Comparison of ENCODE assay signal across 28 cellular contexts in the genomic region with DNA sequence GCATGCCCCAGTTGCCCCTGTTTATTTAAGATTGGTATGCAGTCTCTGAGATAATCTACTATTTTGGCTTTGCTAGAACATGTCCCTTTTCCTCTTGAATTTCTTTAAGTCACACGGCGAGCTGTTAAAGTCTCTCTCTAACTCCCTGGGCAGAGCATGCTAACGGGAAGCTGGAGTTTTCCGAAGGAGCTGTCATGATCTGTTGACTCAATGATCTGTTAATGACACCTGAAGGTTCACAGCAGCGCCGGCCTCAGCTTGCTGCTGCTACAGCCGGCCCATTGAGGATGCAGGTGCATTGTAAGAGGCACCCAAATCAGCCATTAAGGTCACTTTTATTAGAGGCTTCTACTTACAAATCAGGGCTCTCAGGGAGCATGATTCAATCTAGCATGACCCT.
DNase-seq lines count a peak whose midpoint lies in the region; ATAC-seq and TF ChIP-seq lines count a peak whose summit lies in the region.
"Had no signal": no experiment of that assay in that cellular context is flagged by ENCODE, and none has a peak within 500 bp of the region (broad histone marks: within the 10 kb centered on the region; RNA-seq: fewer than 3 reads in every experiment).

No MANE protein-coding gene starts in this region.

- no peaks in the 10 kb centered on the region for H3K27me3 Mint-ChIP-seq in WTC11 (ENCODE audit: low read depth)
- no peaks in the 10 kb centered on the region for H3K27me3 Mint-ChIP-seq in activated T-helper 1 cell treated with anti-CD3 and anti-CD28 coated beads, Interleukin-12 subunit alpha, Interleukin-12 subunit beta, Interleukin-2, Interleukin-4 antibody, amounts not matched to agents 30 ng/mL and 10 ng/mL and 1 ng/mL, durations not matched to agents 14 hours and 24 hours and 36 hours (ENCODE audit: insufficient read depth)
- H3K27me3 Mint-ChIP-seq: CD8-positive, alpha-beta memory T cell had no signal

- no peaks in the 10 kb centered on the region for H3K4me1 ChIP-seq in prostate gland (replicated peaks)
- H3K4me1 ChIP-seq: BE2C, HAP-1 had no signal

- peaks cover 22% of the 10 kb centered on the region for H3K4me1 Mint-ChIP-seq in WTC11
- no peaks in the 10 kb centered on the region for H3K4me1 Mint-ChIP-seq in activated T-helper 1 cell treated with anti-CD3 and anti-CD28 coated beads, Interleukin-12 subunit alpha, Interleukin-12 subunit beta, Interleukin-2, Interleukin-4 antibody, amounts not matched to agents 30 ng/mL and 10 ng/mL and 1 ng/mL, durations not matched to agents 14 hours and 24 hours and 36 hours (ENCODE audit: low read depth)
- H3K4me1 Mint-ChIP-seq: CD14-positive monocyte; CD8-positive, alpha-beta memory T cell had no signal

- POLR2A ChIA-PET in WTC11 (lab: Charles Lee), result no interaction called here

- no peak for TF ChIP-seq POLR2A in prostate gland (IDR thresholded peaks at IDR 0.05)

- ATAC-seq in WTC11, result peak; percentile 73
- ATAC-seq in HG02763 (IDR thresholded peaks at IDR 0.05; ENCODE audit: unreplicated experiment), result no peak
- ATAC-seq: Panc1 had no signal

- peaks cover 13% of the 10 kb centered on the region for H3K9me3 Mint-ChIP-seq in WTC11
- no peaks in the 10 kb centered on the region for H3K9me3 Mint-ChIP-seq in activated T-helper 1 cell treated with anti-CD3 and anti-CD28 coated beads, Interleukin-12 subunit alpha, Interleukin-12 subunit beta, Interleukin-2, Interleukin-4 antibody, amounts not matched to agents 30 ng/mL and 10 ng/mL and 1 ng/mL, durations not matched to agents 14 hours and 24 hours and 36 hours

- no peaks in the 10 kb centered on the region for H3K27me3 ChIP-seq in prostate gland (replicated peaks; ENCODE audit: insufficient read depth)
- H3K27me3 ChIP-seq: BE2C had no signal

- no peak overlapping the region for H3K27ac ChIP-seq in prostate gland
- H3K27ac ChIP-seq: 22Rv1, RWPE1, SK-N-MC had no signal

- H3K36me3 Mint-ChIP-seq in WTC11, result no peaks in the 10 kb centered on the region
- H3K36me3 Mint-ChIP-seq in activated T-helper 1 cell treated with anti-CD3 and anti-CD28 coated beads, Interleukin-12 subunit alpha, Interleukin-12 subunit beta, Interleukin-2, Interleukin-4 antibody, amounts not matched to agents 30 ng/mL and 10 ng/mL and 1 ng/mL, durations not matched to agents 14 hours and 24 hours and 36 hours (ENCODE audit: low read depth), result no peaks in the 10 kb centered on the region
- H3K36me3 Mint-ChIP-seq: CD14-positive monocyte; CD8-positive, alpha-beta memory T cell had no signal

- WGBS in prostate gland, result 26% methylated on average over 7 of the region's 7 CpGs

- no peak overlapping the region for H3K4me3 ChIP-seq in prostate gland
- H3K4me3 ChIP-seq: HAP-1, SK-N-MC had no signal

- H3K4me3 Mint-ChIP-seq in WTC11, result no peak overlapping the region
- no peak overlapping the region for H3K4me3 Mint-ChIP-seq in activated T-helper 1 cell treated with anti-CD3 and anti-CD28 coated beads, Interleukin-12 subunit alpha, Interleukin-12 subunit beta, Interleukin-2, Interleukin-4 antibody, amounts not matched to agents 30 ng/mL and 10 ng/mL and 1 ng/mL, durations not matched to agents 14 hours and 24 hours and 36 hours
- H3K4me3 Mint-ChIP-seq: CD14-positive monocyte; CD8-positive, alpha-beta memory T cell; HFFc6 had no signal

- CTCF ChIA-PET in WTC11 (lab: Charles Lee), result no interaction called here

- intact Hi-C loops in activated T-helper 1 cell treated with anti-CD3 and anti-CD28 coated beads, Interleukin-12 subunit alpha, Interleukin-12 subunit beta, Interleukin-2, Interleukin-4 antibody, amounts not matched to agents 30 ng/mL and 10 ng/mL and 1 ng/mL, durations not matched to agents 14 hours and 24 hours and 36 hours (cut with micrococcal nuclease), result no loop called here
- intact Hi-C loops in prostate gland (cut with DNase I), result no loop called here

- no peaks in the 10 kb centered on the region for H3K9me3 ChIP-seq in prostate gland
- H3K9me3 ChIP-seq: BE2C, HAP-1 had no signal

- DNase-seq in NCI-H1417 (lab: John Stamatoyannopoulos, UW) (peak in 2 of 3 experiments; percentile 18 to 69), NCI-H1417 treated with DMSO at 0.1 percent for 48 hours (lab: John Stamatoyannopoulos, UW) (no peak), WTC11 (ENCODE audit: low spot score) (peak; percentile 14), iPS DF 19.7 (ENCODE audit: low read depth, low spot score) (peak; percentile 5), prostate gland (ENCODE audit: low spot score) (no peak)
- no peak for DNase-seq in activated T-helper 1 cell treated with anti-CD3 and anti-CD28 coated beads, Interleukin-12 subunit alpha, Interleukin-12 subunit beta, Interleukin-2, Interleukin-4 antibody, amounts not matched to agents 30 ng/mL and 10 ng/mL and 1 ng/mL, durations not matched to agents 14 hours and 24 hours and 36 hours (ENCODE audit: low spot score)
- DNase-seq: ACHN; BE2C; CD8-positive, alpha-beta memory T cell; DMS 273 treated with DMSO at 0.1 percent for 48 hours; DMS79; EL; GF-D8; HFFc6; KBM-7; MV-4-11; NCI-H1105; NCI-H2029; NCI-H446 treated with DMSO at 0.1 percent for 48 hours; NCI-H526; SHP77 had no signal

- no peaks in the 10 kb centered on the region for H3K36me3 ChIP-seq in prostate gland
- H3K36me3 ChIP-seq: BE2C, HAP-1 had no signal

- no peak for TF ChIP-seq CTCF in WTC11 (IDR thresholded peaks at IDR 0.05)
- TF ChIP-seq CTCF in prostate gland (IDR thresholded peaks at IDR 0.05), result no peak

- H3K27ac Mint-ChIP-seq in WTC11, result 0 out of 2 replicates have a peak overlapping the region, but pooled peaks have one; percentile 7
- no peak overlapping the region for H3K27ac Mint-ChIP-seq in activated T-helper 1 cell treated with anti-CD3 and anti-CD28 coated beads, Interleukin-12 subunit alpha, Interleukin-12 subunit beta, Interleukin-2, Interleukin-4 antibody, amounts not matched to agents 30 ng/mL and 10 ng/mL and 1 ng/mL, durations not matched to agents 14 hours and 24 hours and 36 hours
- H3K27ac Mint-ChIP-seq: CD14-positive monocyte; CD8-positive, alpha-beta memory T cell; HFFc6 had no signal

TF ChIP-seq in WTC11, 78 proteins besides CTCF, POLR2A, EP300 and RAD21 (continues in another document):
- TF ChIP-seq, protein P1, sequence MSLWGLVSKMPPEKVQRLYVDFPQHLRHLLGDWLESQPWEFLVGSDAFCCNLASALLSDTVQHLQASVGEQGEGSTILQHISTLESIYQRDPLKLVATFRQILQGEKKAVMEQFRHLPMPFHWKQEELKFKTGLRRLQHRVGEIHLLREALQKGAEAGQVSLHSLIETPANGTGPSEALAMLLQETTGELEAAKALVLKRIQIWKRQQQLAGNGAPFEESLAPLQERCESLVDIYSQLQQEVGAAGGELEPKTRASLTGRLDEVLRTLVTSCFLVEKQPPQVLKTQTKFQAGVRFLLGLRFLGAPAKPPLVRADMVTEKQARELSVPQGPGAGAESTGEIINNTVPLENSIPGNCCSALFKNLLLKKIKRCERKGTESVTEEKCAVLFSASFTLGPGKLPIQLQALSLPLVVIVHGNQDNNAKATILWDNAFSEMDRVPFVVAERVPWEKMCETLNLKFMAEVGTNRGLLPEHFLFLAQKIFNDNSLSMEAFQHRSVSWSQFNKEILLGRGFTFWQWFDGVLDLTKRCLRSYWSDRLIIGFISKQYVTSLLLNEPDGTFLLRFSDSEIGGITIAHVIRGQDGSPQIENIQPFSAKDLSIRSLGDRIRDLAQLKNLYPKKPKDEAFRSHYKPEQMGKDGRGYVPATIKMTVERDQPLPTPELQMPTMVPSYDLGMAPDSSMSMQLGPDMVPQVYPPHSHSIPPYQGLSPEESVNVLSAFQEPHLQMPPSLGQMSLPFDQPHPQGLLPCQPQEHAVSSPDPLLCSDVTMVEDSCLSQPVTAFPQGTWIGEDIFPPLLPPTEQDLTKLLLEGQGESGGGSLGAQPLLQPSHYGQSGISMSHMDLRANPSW (CRISPR knock-in tag; conservative IDR thresholded peaks at IDR 0.05; ENCODE audit: low read depth), result no peak
- TF ChIP-seq HMGA2 (CRISPR knock-in tag; IDR thresholded peaks at IDR 0.05), result no peak
- TF ChIP-seq, protein P2, sequence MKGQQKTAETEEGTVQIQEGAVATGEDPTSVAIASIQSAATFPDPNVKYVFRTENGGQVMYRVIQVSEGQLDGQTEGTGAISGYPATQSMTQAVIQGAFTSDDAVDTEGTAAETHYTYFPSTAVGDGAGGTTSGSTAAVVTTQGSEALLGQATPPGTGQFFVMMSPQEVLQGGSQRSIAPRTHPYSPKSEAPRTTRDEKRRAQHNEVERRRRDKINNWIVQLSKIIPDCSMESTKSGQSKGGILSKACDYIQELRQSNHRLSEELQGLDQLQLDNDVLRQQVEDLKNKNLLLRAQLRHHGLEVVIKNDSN (CRISPR knock-in tag; IDR thresholded peaks at IDR 0.05), result no peak
- TF ChIP-seq, protein P3, sequence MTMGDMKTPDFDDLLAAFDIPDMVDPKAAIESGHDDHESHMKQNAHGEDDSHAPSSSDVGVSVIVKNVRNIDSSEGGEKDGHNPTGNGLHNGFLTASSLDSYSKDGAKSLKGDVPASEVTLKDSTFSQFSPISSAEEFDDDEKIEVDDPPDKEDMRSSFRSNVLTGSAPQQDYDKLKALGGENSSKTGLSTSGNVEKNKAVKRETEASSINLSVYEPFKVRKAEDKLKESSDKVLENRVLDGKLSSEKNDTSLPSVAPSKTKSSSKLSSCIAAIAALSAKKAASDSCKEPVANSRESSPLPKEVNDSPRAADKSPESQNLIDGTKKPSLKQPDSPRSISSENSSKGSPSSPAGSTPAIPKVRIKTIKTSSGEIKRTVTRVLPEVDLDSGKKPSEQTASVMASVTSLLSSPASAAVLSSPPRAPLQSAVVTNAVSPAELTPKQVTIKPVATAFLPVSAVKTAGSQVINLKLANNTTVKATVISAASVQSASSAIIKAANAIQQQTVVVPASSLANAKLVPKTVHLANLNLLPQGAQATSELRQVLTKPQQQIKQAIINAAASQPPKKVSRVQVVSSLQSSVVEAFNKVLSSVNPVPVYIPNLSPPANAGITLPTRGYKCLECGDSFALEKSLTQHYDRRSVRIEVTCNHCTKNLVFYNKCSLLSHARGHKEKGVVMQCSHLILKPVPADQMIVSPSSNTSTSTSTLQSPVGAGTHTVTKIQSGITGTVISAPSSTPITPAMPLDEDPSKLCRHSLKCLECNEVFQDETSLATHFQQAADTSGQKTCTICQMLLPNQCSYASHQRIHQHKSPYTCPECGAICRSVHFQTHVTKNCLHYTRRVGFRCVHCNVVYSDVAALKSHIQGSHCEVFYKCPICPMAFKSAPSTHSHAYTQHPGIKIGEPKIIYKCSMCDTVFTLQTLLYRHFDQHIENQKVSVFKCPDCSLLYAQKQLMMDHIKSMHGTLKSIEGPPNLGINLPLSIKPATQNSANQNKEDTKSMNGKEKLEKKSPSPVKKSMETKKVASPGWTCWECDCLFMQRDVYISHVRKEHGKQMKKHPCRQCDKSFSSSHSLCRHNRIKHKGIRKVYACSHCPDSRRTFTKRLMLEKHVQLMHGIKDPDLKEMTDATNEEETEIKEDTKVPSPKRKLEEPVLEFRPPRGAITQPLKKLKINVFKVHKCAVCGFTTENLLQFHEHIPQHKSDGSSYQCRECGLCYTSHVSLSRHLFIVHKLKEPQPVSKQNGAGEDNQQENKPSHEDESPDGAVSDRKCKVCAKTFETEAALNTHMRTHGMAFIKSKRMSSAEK (CRISPR knock-in tag; IDR thresholded peaks at IDR 0.05; ENCODE audit: borderline replicate concordance), result no peak
- no peak for TF ChIP-seq RELA (CRISPR knock-in tag; IDR thresholded peaks at IDR 0.05; ENCODE audit: borderline replicate concordance)

Comparison
In these comparisons a context has a peak if more than half of its experiments do, and no peak if none do; other contexts are left out.
1. DNase-seq: peak in NCI-H1417 (2 of 3), WTC11 (single experiment) and iPS DF 19.7 (single experiment); none in NCI-H1417 treated with DMSO at 0.1 percent for 48 hours (single experiment), activated T-helper 1 cell treated with anti-CD3 and anti-CD28 coated beads, Interleukin-12 subunit alpha, Interleukin-12 subunit beta, Interleukin-2, Interleukin-4 antibody, amounts not matched to agents 30 ng/mL and 10 ng/mL and 1 ng/mL, durations not matched to agents 14 hours and 24 hours and 36 hours (single experiment) and prostate gland (single experiment).